ENCODE assay signal across 8 cellular contexts in the genomic region with DNA sequence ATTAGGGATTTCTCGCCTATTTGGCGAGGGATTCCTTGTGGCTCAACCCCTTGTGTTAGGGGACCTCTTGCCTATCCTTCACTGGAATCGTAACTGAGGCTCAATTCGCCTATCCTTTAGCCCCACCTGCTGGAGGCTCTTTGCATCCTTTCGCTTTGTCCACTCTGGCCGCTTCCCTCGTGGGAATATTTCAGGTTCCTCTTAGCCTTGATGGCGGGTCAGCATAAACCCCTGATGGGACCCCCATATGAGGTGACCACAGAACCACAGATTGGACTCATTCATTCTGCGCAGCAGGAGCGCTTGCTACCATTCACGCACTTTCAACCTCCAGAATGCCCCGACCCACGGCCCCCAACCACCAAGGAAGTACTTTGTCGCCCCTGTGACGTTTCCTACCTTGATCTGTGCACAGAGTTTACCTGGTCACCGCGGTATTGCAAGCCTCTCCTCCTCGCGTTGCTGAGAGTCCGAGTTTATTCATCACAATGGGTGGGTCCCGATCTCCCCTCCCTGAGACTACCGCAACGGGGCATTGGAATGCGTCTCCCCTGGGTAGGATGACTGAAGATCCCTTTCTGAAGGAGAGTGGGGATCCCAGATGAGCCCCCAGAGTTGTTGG. TPM values are rescaled to one million over a fixed set of nuclear protein-coding genes. Genes with fewer than 3 reads are reported as not detected.
A peak's percentile ranks its signal among the peaks of the same experiment; 100 is the strongest.
DNase-seq lines count a peak whose midpoint lies in the region; ATAC-seq and TF ChIP-seq lines count a peak whose summit lies in the region.

A gene (plus strand): TSS at position 425 of the 622 bp plus-strand sequence. CDS start 11,412 bp downstream, outside the sequence.

- H3K36me3 ChIP-seq in colonic mucosa, result no peaks in the 10 kb centered on the region

- peak within 1 kb of the TSS in 1 of 2 donors; percentile 24 for H3K9ac ChIP-seq in colonic mucosa (ENCODE audit: low read depth in 2 of 2, low read length in 2 of 2)

- DNase-seq in NK-92 treated with Interleukin-12 subunit alpha and Interleukin-12 subunit beta, amount 100 ng/mL, for 24 hours (lab: John Stamatoyannopoulos, UW), result peak; percentile 44
- no peak for DNase-seq in NK-92 (lab: John Stamatoyannopoulos, UW; ENCODE audit: unreplicated experiment)
- DNase-seq in NCI-H1930 (lab: John Stamatoyannopoulos, UW), result peak; percentile 48 to 65
- DNase-seq in activated CD4-positive, CD25-positive, alpha-beta regulatory T cell treated with anti-CD3 and anti-CD28 coated beads, Interleukin-2, amount 50 U/mL, for 72 hours, result peak; percentile 65
- peak; percentile 75 for DNase-seq in colonic mucosa
- peak; percentile 77 for DNase-seq in left lobe of liver (ENCODE audit: low spot score)
- DNase-seq in stimulated activated CD4-positive, alpha-beta T cell treated with anti-CD3 and anti-CD28 coated beads, Interleukin-2, amount 100 ng/mL, for 4 hours (ENCODE audit: low read depth), result peak; percentile 48

- peak within 1 kb of the TSS; percentile 39 for H3K4me3 ChIP-seq in colonic mucosa

- ATAC-seq in HG02852 (IDR thresholded peaks at IDR 0.05; ENCODE audit: unreplicated experiment), result peak; percentile 96
- ATAC-seq in left lobe of liver, result peak; percentile 99

- H3K9me3 ChIP-seq in colonic mucosa, result no peaks in the 10 kb centered on the region

- TF ChIP-seq CTCF in colonic mucosa (IDR thresholded peaks at IDR 0.05), result peak; percentile 69

- intact Hi-C loops in colonic mucosa (cut with DNase I), result loop anchor here (2.0 to 10.0 kb wide), 5 partner anchors 126 to 1174 kb away; a partner anchor contains a TSS

- no peaks in the 10 kb centered on the region for H3K4me1 ChIP-seq in colonic mucosa

- no peak within 1 kb of the TSS for H3K27ac ChIP-seq in colonic mucosa

- no peaks in the 10 kb centered on the region for H3K27me3 ChIP-seq in colonic mucosa

RNA-seq across cellular contexts. Expression of the gene that starts here (rescaled TPM):
- not detected for total RNA-seq in colonic mucosa
- total RNA-seq in left lobe of liver, result not detected

Comparison
In these comparisons a context has a peak if more than half of its experiments do, and no peak if none do; other contexts are left out.
1. Peak in DNase-seq and H3K4me3 ChIP-seq in colonic mucosa; RNA of the gene not detected or under 1 TPM.
2. Peak in DNase-seq and ATAC-seq in left lobe of liver; RNA of the gene not detected or under 1 TPM.